16 cellular contexts compared by ENCODE assay signal in the genomic region with DNA sequence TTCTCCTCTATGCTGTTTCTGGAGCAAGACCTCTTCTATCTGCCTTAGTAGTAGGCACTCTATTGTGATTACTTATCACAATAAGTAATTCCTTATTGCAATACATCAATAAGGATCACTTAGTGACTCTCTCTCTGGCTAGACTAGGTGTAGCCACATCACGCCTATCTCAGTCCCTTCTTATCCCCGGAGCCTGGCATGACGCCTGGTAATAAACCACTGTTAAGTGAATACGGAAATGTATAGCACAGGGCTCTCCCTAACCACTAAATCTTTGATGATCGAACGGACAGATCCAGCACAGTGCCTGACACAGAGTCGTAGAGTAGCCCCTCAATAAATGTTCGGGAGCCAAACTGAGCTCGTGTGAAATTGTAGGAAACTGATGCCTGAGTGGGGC.
A peak's percentile ranks its signal among the peaks of the same experiment; 100 is the strongest.
DNase-seq lines count a peak whose midpoint lies in the region; ATAC-seq and TF ChIP-seq lines count a peak whose summit lies in the region.
"Had no signal": no experiment of that assay in that cellular context is flagged by ENCODE, and none has a peak within 500 bp of the region (broad histone marks: within the 10 kb centered on the region; RNA-seq: fewer than 3 reads in every experiment).

No MANE protein-coding gene starts in this region.

- no TSS peak for BruUV-seq in IMR-90 (replicated peaks; lab: Mats Ljungman, UMichigan)

- intact Hi-C loops in IMR-90 (cut with micrococcal nuclease), result no loop called here
- intact Hi-C loops in colonic mucosa (cut with DNase I), result no loop called here
- intact Hi-C loops in stomach (cut with DNase I; ENCODE audit: low total_unique reads), result no loop called here

- H3K9ac ChIP-seq in IMR-90 (ENCODE audit: low read depth, low read length), result no peak overlapping the region
- H3K9ac ChIP-seq in colonic mucosa (ENCODE audit: low read depth in 2 of 2, low read length in 2 of 2), result peak overlapping the region in 1 of 2 donors; percentile 24

- H3K4me3 Mint-ChIP-seq in mesothelial cell of epicardium, result no peak overlapping the region
- H3K4me3 Mint-ChIP-seq in effector memory CD8-positive, alpha-beta T cell, result no peak overlapping the region
- H3K4me3 Mint-ChIP-seq: activated naive CD4-positive, alpha-beta T cell treated with anti-CD3 and anti-CD28 coated beads, Interleukin-2, amount 50 U/mL, for 24 hours; natural killer cell; stimulated activated naive CD8-positive, alpha-beta T cell treated with anti-CD3 and anti-CD28 coated beads, Interleukin-15, amount 100 ng/mL, for 72 hours; T-helper 1 cell treated with Interleukin-12 subunit alpha and Interleukin-12 subunit beta and Interleukin-4 antibody, amounts not matched to agents 30 μg/mL and 1 μg/mL, for 36 hours had no signal

- H3K27me3 ChIP-seq in IMR-90 (ENCODE audit: control insufficient read depth, insufficient read depth, low read length) (peaks cover 3% of the 10 kb centered on the region), colonic mucosa (no peaks in the 10 kb centered on the region), stomach (no peaks in the 10 kb centered on the region)

- no peak overlapping the region for H3K4me3 ChIP-seq in IMR-90 (ENCODE audit: insufficient read depth, low read depth, low read length)
- no peak overlapping the region for H3K4me3 ChIP-seq in colonic mucosa
- no peak overlapping the region for H3K4me3 ChIP-seq in stomach
- H3K4me3 ChIP-seq: K562 had no signal

- in situ Hi-C loops in IMR-90 (cut with MboI; ENCODE audit: low sequenced_read_pairs), result no loop called here

- 0 out of 4 replicates have a peak, but pooled peaks cover 0 to 3% of the 10 kb centered on the region in 2 experiments for H3K79me1 ChIP-seq in IMR-90 (ENCODE audit: low read depth in 1 of 2, low read length in 2 of 2)

- H2AK9ac ChIP-seq in IMR-90 (replicated peaks; ENCODE audit: low read depth, low read length, poor library complexity), result no peak overlapping the region

- no peak for TF ChIP-seq RAD21 in IMR-90 (IDR thresholded peaks at IDR 0.05; ENCODE audit: low read length)

- peaks cover 28% of the 10 kb centered on the region for H3K4me1 ChIP-seq in IMR-90 (ENCODE audit: control insufficient read depth, insufficient read depth, low read length)
- no peaks in the 10 kb centered on the region for H3K4me1 ChIP-seq in colonic mucosa
- peaks cover 0 to 46% (median 40%) of the 10 kb centered on the region in 4 donors for H3K4me1 ChIP-seq in stomach

- H3K27me3 Mint-ChIP-seq in mesothelial cell of epicardium (ENCODE audit: low read depth), result no peaks in the 10 kb centered on the region
- H3K27me3 Mint-ChIP-seq in effector memory CD8-positive, alpha-beta T cell, result peaks cover 13 to 32% of the 10 kb centered on the region in 2 donors
- H3K27me3 Mint-ChIP-seq: activated naive CD4-positive, alpha-beta T cell treated with anti-CD3 and anti-CD28 coated beads, Interleukin-2, amount 50 U/mL, for 24 hours; stimulated activated naive CD8-positive, alpha-beta T cell treated with anti-CD3 and anti-CD28 coated beads, Interleukin-15, amount 100 ng/mL, for 72 hours had no signal

- peak overlapping the region; percentile 81; the same call in 2 of the 3 replicates for H2BK15ac ChIP-seq in IMR-90 (ENCODE audit: low read depth, low read length)

- POLR2A ChIA-PET in IMR-90 (lab: Charles Lee; ENCODE audit: unreplicated experiment), result interaction anchor here (0.6 kb wide), 2 partner anchors 37 to 190 kb away, joined by 3 to 4 read pairs; no protein-coding TSS in a partner anchor

- H3K4me1 Mint-ChIP-seq in mesothelial cell of epicardium, result peaks cover 44% of the 10 kb centered on the region
- no peaks in the 10 kb centered on the region for H3K4me1 Mint-ChIP-seq in effector memory CD8-positive, alpha-beta T cell (ENCODE audit: low read depth in 2 of 2)
- H3K4me1 Mint-ChIP-seq: activated naive CD4-positive, alpha-beta T cell treated with anti-CD3 and anti-CD28 coated beads, Interleukin-2, amount 50 U/mL, for 24 hours; natural killer cell; stimulated activated naive CD8-positive, alpha-beta T cell treated with anti-CD3 and anti-CD28 coated beads, Interleukin-15, amount 100 ng/mL, for 72 hours had no signal

- ATAC-seq in IMR-90 (ENCODE audit: low read depth) (no peak), HG03196 (IDR thresholded peaks at IDR 0.05; ENCODE audit: unreplicated experiment) (no peak)
- no peak for ATAC-seq in effector memory CD8-positive, alpha-beta T cell (replicated peaks)
- ATAC-seq: K562; natural killer cell; stimulated activated naive CD8-positive, alpha-beta T cell treated with anti-CD3 and anti-CD28 coated beads, Interleukin-15, amount 100 ng/mL, for 72 hours had no signal

- H4K91ac ChIP-seq in IMR-90 (ENCODE audit: insufficient read depth, low read depth, low read length), result peak overlapping the region; percentile 82; the same call in 1 of the 2 replicates

- CTCF ChIA-PET in IMR-90 (lab: Yijun Ruan, JAX), result interaction anchor here (1.3 kb wide), 1 partner anchor 42 kb away, joined by 4 read pairs; no protein-coding TSS in a partner anchor

- peak overlapping the region; percentile 51; the same call in 1 of the 2 replicates for H3K27ac ChIP-seq in IMR-90 (ENCODE audit: insufficient read depth, low read length)
- H3K27ac ChIP-seq in colonic mucosa, result peak overlapping the region; percentile 50
- peak overlapping the region; percentile 77 to 86 (median 81) for H3K27ac ChIP-seq in stomach

- H3K9me3 Mint-ChIP-seq in mesothelial cell of epicardium, result peaks cover 4% of the 10 kb centered on the region
- peaks cover 0 to 2% of the 10 kb centered on the region in 2 donors for H3K9me3 Mint-ChIP-seq in effector memory CD8-positive, alpha-beta T cell
- H3K9me3 Mint-ChIP-seq: activated naive CD4-positive, alpha-beta T cell treated with anti-CD3 and anti-CD28 coated beads, Interleukin-2, amount 50 U/mL, for 24 hours; natural killer cell had no signal

- no peak for TF ChIP-seq CTCF in IMR-90 (conservative IDR thresholded peaks at IDR 0.05; ENCODE audit: low read depth, low read length)
- no peak for TF ChIP-seq CTCF in colonic mucosa (IDR thresholded peaks at IDR 0.05)
- no peak for TF ChIP-seq CTCF in mesothelial cell of epicardium (IDR thresholded peaks at IDR 0.05; ENCODE audit: unreplicated experiment)
- no peak for TF ChIP-seq CTCF in stomach (IDR thresholded peaks at IDR 0.05)

- peaks cover 2% of the 10 kb centered on the region for H3K36me3 Mint-ChIP-seq in mesothelial cell of epicardium
- H3K36me3 Mint-ChIP-seq in effector memory CD8-positive, alpha-beta T cell (ENCODE audit: insufficient read depth), result no peaks in the 10 kb centered on the region
- H3K36me3 Mint-ChIP-seq: activated naive CD4-positive, alpha-beta T cell treated with anti-CD3 and anti-CD28 coated beads, Interleukin-2, amount 50 U/mL, for 24 hours; natural killer cell had no signal

- no CpG with 5 or more reads among the region's 9 CpGs for WGBS in IMR-90 (ENCODE audit: extremely low coverage in 2 of 2, insufficient read length in 1 of 2), 2 experiments
- 38 to 64% (median 56%) methylated on average over 9 of the region's 9 CpGs for WGBS in stomach, 5 donors

- peak overlapping the region; percentile 90 for H2BK20ac ChIP-seq in IMR-90 (ENCODE audit: low read depth, low read length)

- DNase-seq in IMR-90 (no peak), colonic mucosa (peak; percentile 66), mesothelial cell of epicardium (ENCODE audit: low spot score in 2 of 2, unreplicated experiment in 2 of 2) (no peak), stomach (no peak), retina (no peak), NCI-H2196 treated with DMSO at 0.1 percent for 48 hours (lab: John Stamatoyannopoulos, UW; ENCODE audit: unreplicated experiment) (no peak)
- no peak for DNase-seq in effector memory CD8-positive, alpha-beta T cell
- DNase-seq: islet precursor cell; natural killer cell; NCI-H1105 treated with DMSO at 0.1 percent for 48 hours; NCI-H2227 treated with DMSO at 0.1 percent for 48 hours; stimulated activated naive CD8-positive, alpha-beta T cell treated with anti-CD3 and anti-CD28 coated beads, Interleukin-15, amount 100 ng/mL, for 72 hours had no signal

- dilution Hi-C loops in IMR-90 (cut with HindIII; ENCODE audit: low sequenced_read_pairs, unreplicated experiment), result no loop called here

- H3K4me2 ChIP-seq in IMR-90 (ENCODE audit: low read depth, low read length), result no peak overlapping the region

- TF ChIP-seq POLR2A in IMR-90 (IDR thresholded peaks at IDR 0.05; ENCODE audit: low read depth, low read length) (no peak), stomach (IDR thresholded peaks at IDR 0.05) (no peak)

- H4K5ac ChIP-seq in IMR-90 (ENCODE audit: low read depth, low read length), result peak overlapping the region; percentile 66; the same call in 1 of the 2 replicates

- peak overlapping the region; percentile 92 for H3K18ac ChIP-seq in IMR-90 (ENCODE audit: low read depth, low read length)

- H3K9me1 ChIP-seq in IMR-90 (ENCODE audit: insufficient read depth, low read length), result peaks cover 19% of the 10 kb centered on the region

- peak overlapping the region; percentile 18 for H2AFZ ChIP-seq in IMR-90 (replicated peaks; ENCODE audit: low read length, poor library complexity)

- no peak overlapping the region for H3K56ac ChIP-seq in IMR-90 (ENCODE audit: extremely low read depth, insufficient read depth, low read length)

- peaks cover 4% of the 10 kb centered on the region; the same call in 1 of the 2 replicates for H3K9me3 ChIP-seq in IMR-90 (ENCODE audit: control insufficient read depth, insufficient read depth, low read length)
- no peaks in the 10 kb centered on the region for H3K9me3 ChIP-seq in colonic mucosa
- peaks cover 0 to 3% (median 0%) of the 10 kb centered on the region in 4 donors for H3K9me3 ChIP-seq in stomach

- no peak overlapping the region for H2BK5ac ChIP-seq in IMR-90 (ENCODE audit: low read depth, low read length, poor library complexity, severe bottlenecking)

- peak overlapping the region; percentile 85 for H2BK120ac ChIP-seq in IMR-90 (ENCODE audit: low read depth, low read length)

- no peaks in the 10 kb centered on the region for H3K36me3 ChIP-seq in IMR-90 (ENCODE audit: control insufficient read depth, insufficient read depth, low read length)
- no peaks in the 10 kb centered on the region for H3K36me3 ChIP-seq in colonic mucosa
- no peaks in the 10 kb centered on the region for H3K36me3 ChIP-seq in stomach

- H4K8ac ChIP-seq in IMR-90 (ENCODE audit: low read depth in 2 of 2, low read length in 2 of 2), result peak overlapping the region; percentile 50 to 78; a peak in 2 of 4 replicates

- peak overlapping the region; percentile 77 for H3K27ac Mint-ChIP-seq in mesothelial cell of epicardium
- no peak overlapping the region for H3K27ac Mint-ChIP-seq in effector memory CD8-positive, alpha-beta T cell
- H3K27ac Mint-ChIP-seq: activated naive CD4-positive, alpha-beta T cell treated with anti-CD3 and anti-CD28 coated beads, Interleukin-2, amount 50 U/mL, for 24 hours; natural killer cell; stimulated activated naive CD8-positive, alpha-beta T cell treated with anti-CD3 and anti-CD28 coated beads, Interleukin-15, amount 100 ng/mL, for 72 hours; T-helper 1 cell treated with Interleukin-12 subunit alpha and Interleukin-12 subunit beta and Interleukin-4 antibody, amounts not matched to agents 30 μg/mL and 1 μg/mL, for 36 hours had no signal

- H3K23ac ChIP-seq in IMR-90 (ENCODE audit: low read depth, low read length), result peak overlapping the region; percentile 7; the same call in 1 of the 2 replicates

- peak overlapping the region; percentile 92 for H3K4ac ChIP-seq in IMR-90 (ENCODE audit: low read depth, low read length)

- peak overlapping the region; percentile 74; the same call in 1 of the 2 replicates for H3K14ac ChIP-seq in IMR-90 (replicated peaks; ENCODE audit: low read depth, low read length)

- no peak for TF ChIP-seq EP300 in stomach (IDR thresholded peaks at IDR 0.05)

- peak overlapping the region; percentile 85; the same call in 1 of the 2 replicates for H2AK5ac ChIP-seq in IMR-90 (ENCODE audit: low read depth, low read length)

- H4K20me1 ChIP-seq in IMR-90 (ENCODE audit: insufficient read depth, low read length), result no peaks in the 10 kb centered on the region
